ENCODE assay signal across 13 cellular contexts in the genomic region with DNA sequence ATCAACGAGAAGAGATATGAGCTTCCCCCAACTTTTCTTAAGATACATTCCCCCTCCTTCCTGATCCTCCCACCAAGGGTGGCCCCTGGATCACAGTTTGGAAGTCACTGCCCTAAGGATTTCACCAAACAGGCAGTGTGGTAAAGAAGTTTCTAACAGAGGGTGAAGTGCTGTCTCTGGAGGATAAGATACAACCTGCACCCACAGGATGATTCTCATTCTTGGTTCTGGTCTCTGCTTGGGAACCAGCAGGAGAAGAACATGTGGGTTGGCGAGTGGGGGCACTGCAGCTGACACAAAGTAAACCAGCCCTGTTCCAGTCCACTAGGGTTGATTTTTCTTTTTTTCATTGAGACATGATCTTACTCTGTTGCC. TPM values are rescaled to one million over a fixed set of nuclear protein-coding genes. Genes with fewer than 3 reads are reported as not detected.
DNase-seq lines count a peak whose midpoint lies in the region; ATAC-seq, FAIRE-seq and TF ChIP-seq lines count a peak whose summit lies in the region.
"Had no signal": no experiment of that assay in that cellular context is flagged by ENCODE, and none has a peak within 500 bp of the region (broad histone marks: within the 10 kb centered on the region; RNA-seq: fewer than 3 reads in every experiment).

No MANE protein-coding gene starts in this region.

- H3K4me2 ChIP-seq in endothelial cell of umbilical vein (ENCODE audit: insufficient read depth, low read length) = peak overlapping the region; percentile 3

- POLR2A ChIA-PET in Caco-2 (lab: Charles Lee) = interaction anchor here (0.9 to 1.4 kb wide), 2 partner anchors 8 to 10 kb away, joined by 3 to 6 read pairs; a partner anchor contains a TSS
- POLR2A ChIA-PET in endothelial cell of umbilical vein (lab: Charles Lee) = interaction anchor here (1.1 to 2.1 kb wide), 2 partner anchors 9 to 10 kb away, joined by 3 to 12 read pairs; a partner anchor contains a TSS

- H3K4me1 ChIP-seq in Caco-2 (peaks cover 61% of the 10 kb centered on the region), endothelial cell of umbilical vein (ENCODE audit: control insufficient read depth, extremely low read depth, insufficient read depth, low read length) (peaks cover 56% of the 10 kb centered on the region), gastrocnemius medialis (peaks cover 96 to 99% of the 10 kb centered on the region in 2 donors)

- H2AFZ ChIP-seq in endothelial cell of umbilical vein (ENCODE audit: low read depth, low read length) = no peak overlapping the region

- H3K9me3 ChIP-seq in Caco-2 = no peaks in the 10 kb centered on the region
- no peaks in the 10 kb centered on the region for H3K9me3 ChIP-seq in endothelial cell of umbilical vein (replicated peaks; ENCODE audit: control insufficient read depth, insufficient read depth, low read length)
- H3K9me3 ChIP-seq in gastrocnemius medialis = no peaks in the 10 kb centered on the region

- H3K9ac ChIP-seq in endothelial cell of umbilical vein (replicated peaks; ENCODE audit: extremely low read depth, insufficient read depth, low read length) = no peak overlapping the region

- CTCF ChIA-PET in Caco-2 (lab: Charles Lee) = interaction anchor here (0.8 to 1.2 kb wide), 4 partner anchors 8 to 90 kb away, joined by 3 to 4 read pairs (median 4); a partner anchor contains a TSS
- CTCF ChIA-PET in endothelial cell of umbilical vein (lab: Charles Lee) = interaction anchor here (0.6 to 4.8 kb wide), 17 partner anchors 9 to 161 kb away, joined by 3 to 39 read pairs (median 4); a partner anchor contains a TSS

- intact Hi-C loops in Caco-2 (cut with micrococcal nuclease; ENCODE audit: unreplicated experiment) (no loop called here), endothelial cell of umbilical vein (cut with micrococcal nuclease) (no loop called here), gastrocnemius medialis (cut with DNase I; ENCODE audit: low total_unique reads) (no loop called here)

- in situ Hi-C loops in gastrocnemius medialis (cut with MboI; ENCODE audit: low sequenced_read_pairs in 4 of 4) = no loop called here

- H3K9me3 Mint-ChIP-seq in Caco-2 (ENCODE audit: unreplicated experiment) = no peaks in the 10 kb centered on the region

- peaks cover 9% of the 10 kb centered on the region for H4K20me1 ChIP-seq in endothelial cell of umbilical vein (replicated peaks; ENCODE audit: control insufficient read depth, extremely low read depth, insufficient read depth, low read length)

- peaks cover 99% of the 10 kb centered on the region for H3K79me2 ChIP-seq in endothelial cell of umbilical vein (ENCODE audit: control insufficient read depth, insufficient read depth, low read length)

- H3K4me3 ChIP-seq in Caco-2 (ENCODE audit: low read depth, low read length) = no peak overlapping the region
- no peak overlapping the region for H3K4me3 ChIP-seq in endothelial cell of umbilical vein (replicated peaks in 1 of 3; ENCODE audit: insufficient read depth in 1 of 3, low read depth in 1 of 3, low read length in 3 of 3)
- H3K4me3 ChIP-seq in gastrocnemius medialis = no peak overlapping the region
- H3K4me3 ChIP-seq: MG63 had no signal

- H3K27me3 ChIP-seq in Caco-2 (replicated peaks; ENCODE audit: control insufficient read depth, insufficient read depth, low read length) = no peaks in the 10 kb centered on the region
- H3K27me3 ChIP-seq in endothelial cell of umbilical vein (ENCODE audit: control insufficient read depth in 2 of 2, insufficient read depth in 2 of 2, low read length in 2 of 2) = no peaks in the 10 kb centered on the region
- no peaks in the 10 kb centered on the region for H3K27me3 ChIP-seq in gastrocnemius medialis
- H3K27me3 ChIP-seq: MG63 had no signal

- peaks cover 49% of the 10 kb centered on the region for H3K4me1 Mint-ChIP-seq in Caco-2 (ENCODE audit: low read depth, unreplicated experiment)

- TF ChIP-seq CTCF in Caco-2 (IDR thresholded peaks at IDR 0.05; ENCODE audit: insufficient read depth in 1 of 2, low read depth in 1 of 2, low read length in 1 of 2, severe bottlenecking in 1 of 2, unreplicated experiment in 1 of 2) = no peak
- no peak for TF ChIP-seq CTCF in endothelial cell of umbilical vein (IDR thresholded peaks at IDR 0.05; ENCODE audit: extremely low read depth in 1 of 2, insufficient read depth in 1 of 2, low read depth in 1 of 2, low read length in 2 of 2)
- no peak for TF ChIP-seq CTCF in gastrocnemius medialis (IDR thresholded peaks at IDR 0.05 in 4 of 5, conservative IDR thresholded peaks at IDR 0.05 in 1 of 5)

- no peaks in the 10 kb centered on the region for H3K27me3 Mint-ChIP-seq in Caco-2 (ENCODE audit: insufficient read depth, unreplicated experiment)

- DNase-seq in Caco-2 (no peak), endothelial cell of umbilical vein (ENCODE audit: low read depth, low spot score) (no peak), gastrocnemius medialis (no peak), HTR-8/SVneo (ENCODE audit: insufficient read length, low spot score) (no peak), putamen (ENCODE audit: low spot score) (no peak)
- DNase-seq: activated CD4-positive, CD25-positive, alpha-beta regulatory T cell; MG63; SHP77 had no signal

- H3K36me3 ChIP-seq in Caco-2 (ENCODE audit: control insufficient read depth, insufficient read depth, low read length) (no peaks in the 10 kb centered on the region; the same call in none of the 2 replicates), endothelial cell of umbilical vein (ENCODE audit: control insufficient read depth in 2 of 2, extremely low read depth in 1 of 2, insufficient read depth in 2 of 2, low read length in 2 of 2) (peaks cover 0 to 2% of the 10 kb centered on the region in 2 experiments), gastrocnemius medialis (no peaks in the 10 kb centered on the region)

- H3K27ac ChIP-seq in endothelial cell of umbilical vein (ENCODE audit: insufficient read depth, low read depth, low read length) (peak overlapping the region; percentile 19), gastrocnemius medialis (peak overlapping the region; percentile 82 to 87 (median 82))

- peaks cover 73% of the 10 kb centered on the region for H3K36me3 Mint-ChIP-seq in Caco-2 (ENCODE audit: insufficient read depth, unreplicated experiment)

- no peak for TF ChIP-seq POLR2A in endothelial cell of umbilical vein (IDR thresholded peaks at IDR 0.05; ENCODE audit: low read depth, low read length)
- no peak for TF ChIP-seq POLR2A in gastrocnemius medialis (IDR thresholded peaks at IDR 0.05)

- peak overlapping the region; percentile 19 for H3K4me3 Mint-ChIP-seq in Caco-2 (ENCODE audit: unreplicated experiment)

- no TSS peak for BruUV-seq in Caco-2 (replicated peaks; lab: Mats Ljungman, UMichigan)
- no TSS peak for BruUV-seq in endothelial cell of umbilical vein (replicated peaks; lab: Mats Ljungman, UMichigan)

- H3K9me1 ChIP-seq in endothelial cell of umbilical vein (replicated peaks; ENCODE audit: control insufficient read depth, extremely low read depth, insufficient read depth, low read length) = no peaks in the 10 kb centered on the region

- H3K27ac Mint-ChIP-seq in Caco-2 (ENCODE audit: unreplicated experiment) = peak overlapping the region; percentile 38

- no peak for FAIRE-seq in endothelial cell of umbilical vein (lab: Jason Lieb, UNC)
- no peak for FAIRE-seq in HTR-8/SVneo (lab: Jason Lieb, UNC)
- FAIRE-seq: GM19239 had no signal

- ATAC-seq in SK-N-SH treated with all-trans-retinoic acid at 6 μM for 48 hours (peak; percentile 24), gastrocnemius medialis (no peak), HG02642 (IDR thresholded peaks at IDR 0.05; ENCODE audit: poor library complexity, unreplicated experiment) (no peak), GM19351 (IDR thresholded peaks at IDR 0.05; ENCODE audit: unreplicated experiment) (no peak)
- ATAC-seq: sciatic nerve had no signal

- dilution Hi-C loops in endothelial cell of umbilical vein (cut with MboI; ENCODE audit: extremely low pct_ligation_motif_present, low sequenced_read_pairs) = loop anchor here (10.0 kb wide), 1 partner anchor 90 kb away; no protein-coding TSS in a partner anchor

TF ChIP-seq in SK-N-SH treated with all-trans-retinoic acid at 6 μM for 48 hours, 23 proteins besides CTCF, POLR2A, EP300 and RAD21 (continues in another document):
- TF ChIP-seq ISL1 (CRISPR knock-in tag; IDR thresholded peaks at IDR 0.05) = no peak
- TF ChIP-seq CSDC2 (CRISPR knock-in tag; IDR thresholded peaks at IDR 0.05) = no peak

TF ChIP-seq in endothelial cell of umbilical vein, 7 proteins besides CTCF, POLR2A, EP300 and RAD21:
- TF ChIP-seq, protein P1, sequence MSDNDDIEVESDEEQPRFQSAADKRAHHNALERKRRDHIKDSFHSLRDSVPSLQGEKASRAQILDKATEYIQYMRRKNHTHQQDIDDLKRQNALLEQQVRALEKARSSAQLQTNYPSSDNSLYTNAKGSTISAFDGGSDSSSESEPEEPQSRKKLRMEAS (IDR thresholded peaks at IDR 0.05; ENCODE audit: insufficient read depth, insufficient read length) = no peak
- no peak for TF ChIP-seq POLR2AphosphoS5 (IDR thresholded peaks at IDR 0.05; ENCODE audit: insufficient read depth, low read depth, low read length)
- no peak for TF ChIP-seq GATA2 (IDR thresholded peaks at IDR 0.05; ENCODE audit: insufficient read depth, insufficient read length, low read depth, low read length)
- TF ChIP-seq JUN (IDR thresholded peaks at IDR 0.05; ENCODE audit: borderline replicate concordance, insufficient read depth, insufficient read length, low read depth) = no peak
- TF ChIP-seq EZH2 (IDR thresholded peaks at IDR 0.05; ENCODE audit: borderline replicate concordance, low read depth, low read length, severe bottlenecking) = no peak

RNA-seq across cellular contexts. Expression of a gene that starts 9.3 kb away (rescaled TPM):
- total RNA-seq in Caco-2 (2022) (75.7 and 80.5 TPM in 2 replicates), endothelial cell of umbilical vein (59.5 and 66.2 TPM in 2 replicates), gastrocnemius medialis (10 to 100 TPM; 33.0 to 93.3 (median 59.1) TPM)
- polyA plus RNA-seq in endothelial cell of umbilical vein = 57.1 and 63.1 TPM in 2 replicates
- 67.6 and 71.3 TPM in 2 replicates for polyA plus RNA-seq in endothelial cell of umbilical vein (2011; cell fraction: cytosol; rRNA removed)
- polyA plus RNA-seq in endothelial cell of umbilical vein (2011; cell fraction: nucleus; rRNA removed) = 89.9 and 99.1 TPM in 2 replicates
- polyA plus RNA-seq in endothelial cell of umbilical vein (2012) = 63.3 and 69.1 TPM in 2 replicates
- 92.6 and 103 TPM in 2 replicates for polyA minus RNA-seq in endothelial cell of umbilical vein
- polyA minus RNA-seq in endothelial cell of umbilical vein (2011; cell fraction: cytosol; rRNA and poly(A)+ RNA removed) = 74.1 TPM
- 76.5 and 104 TPM in 2 replicates for polyA minus RNA-seq in endothelial cell of umbilical vein (2011; cell fraction: nucleus; rRNA and poly(A)+ RNA removed)

RNA-seq across cellular contexts. Expression of a gene that starts 42.6 kb away (rescaled TPM):
- total RNA-seq in Caco-2 (2022) = 322 and 332 TPM in 2 replicates
- 316 and 322 TPM in 2 replicates for total RNA-seq in endothelial cell of umbilical vein
- 28.0 and 57.5 TPM in 2 replicates for polyA plus RNA-seq in endothelial cell of umbilical vein
- polyA plus RNA-seq in endothelial cell of umbilical vein (2011; cell fraction: cytosol; rRNA removed) = 143 and 159 TPM in 2 replicates
- 136 and 204 TPM in 2 replicates for polyA plus RNA-seq in endothelial cell of umbilical vein (2011; cell fraction: nucleus; rRNA removed)
- 422 and 615 TPM in 2 replicates for polyA plus RNA-seq in endothelial cell of umbilical vein (2012)
- 35.6 and 37.0 TPM in 2 replicates for polyA minus RNA-seq in endothelial cell of umbilical vein
- 18.1 TPM for polyA minus RNA-seq in endothelial cell of umbilical vein (2011; cell fraction: cytosol; rRNA and poly(A)+ RNA removed)
- 70.6 and 119 TPM in 2 replicates for polyA minus RNA-seq in endothelial cell of umbilical vein (2011; cell fraction: nucleus; rRNA and poly(A)+ RNA removed)
- total RNA-seq in gastrocnemius medialis = 10 to 100 TPM; 16.1 to 32.2 (median 22.4) TPM
